In the genomic region with DNA sequence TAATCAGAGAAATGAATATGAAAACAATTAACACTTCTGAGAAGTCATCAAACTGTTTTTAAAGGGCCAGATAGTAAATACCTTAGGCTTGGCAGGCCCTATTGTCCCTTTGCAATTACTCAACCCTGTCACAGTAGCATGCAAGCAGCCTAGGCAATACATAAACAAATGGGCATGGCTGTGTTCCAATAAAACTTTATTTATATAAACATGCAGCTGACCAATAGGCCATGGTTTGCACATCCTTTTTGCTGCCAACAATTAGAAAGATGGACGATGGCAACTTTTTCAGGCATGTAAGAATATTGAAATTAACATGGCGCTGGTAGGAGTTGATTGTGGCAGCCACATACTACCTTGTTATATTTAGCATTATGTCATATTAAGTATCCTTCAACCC, we compare ENCODE assay signal across 8 cellular contexts.
"Had no signal": no experiment of that assay in that cellular context is flagged by ENCODE, and none has a peak within 500 bp of the region (broad histone marks: within the 10 kb centered on the region; RNA-seq: fewer than 3 reads in every experiment).

No MANE protein-coding gene starts in this region.

- H3K27ac ChIP-seq: GM23248, HL-60 had no signal

- DNase-seq: GM23248, GOT3, H9, HCEC 1CT, KG1 had no signal

- FAIRE-seq: H54, HepG2 had no signal

- ATAC-seq: HepG2 had no signal

- H3K4me3 ChIP-seq: GM23248 had no signal

- H2AFZ ChIP-seq: GM23248 had no signal

- H3K9ac ChIP-seq: GM23248 had no signal
